In genomic region chr11:78039919-78040671, GRCh38 we compare ENCODE assay signal across 1 cellular context.
TF ChIP-seq lines count a peak whose summit lies in the region.

No MANE protein-coding gene starts in this region.

TF ChIP-seq in K562, 482 proteins besides CTCF, POLR2A, EP300 and RAD21 (continued from another document and continues in another):
- TF ChIP-seq THRB (CRISPR knock-in tag; conservative IDR thresholded peaks at IDR 0.05) (peak; percentile 93), RBFOX2 (IDR thresholded peaks at IDR 0.05; ENCODE audit: low read depth, low read length) (peak; percentile 58; the same call in 1 of the 2 replicates), ZBTB1 (CRISPR knock-in tag; IDR thresholded peaks at IDR 0.05; ENCODE audit: borderline replicate concordance, low read depth) (no peak), HNRNPL (IDR thresholded peaks at IDR 0.05; ENCODE audit: low read depth, low read length) (no peak), CREBBP (IDR thresholded peaks at IDR 0.05; ENCODE audit: low read depth, low read length) (no peak), ERF (CRISPR knock-in tag; IDR thresholded peaks at IDR 0.05) (0 out of 2 replicates have a peak, but pooled peaks have one; percentile 29), TFAP4 (CRISPR knock-in tag; IDR thresholded peaks at IDR 0.05; ENCODE audit: borderline replicate concordance) (0 out of 2 replicates have a peak, but pooled peaks have one; percentile 29), ZNF318 (IDR thresholded peaks at IDR 0.05; ENCODE audit: borderline replicate concordance in 1 of 2, low read depth in 1 of 2) (0 out of 4 replicates have a peak, but pooled peaks of 1 of the 2 experiments have one; percentile 50), ZNF583 (CRISPR knock-in tag; IDR thresholded peaks at IDR 0.05) (0 out of 2 replicates have a peak, but pooled peaks have one; percentile 71), ZBTB33 (CRISPR knock-in tag; IDR thresholded peaks at IDR 0.05) (no peak), ATF3 (IDR thresholded peaks at IDR 0.05) (peak; percentile 53), ATF3 (CRISPR knock-in tag; conservative IDR thresholded peaks at IDR 0.05) (no peak), MLLT1 (IDR thresholded peaks at IDR 0.05) (peak; percentile 83 to 85), LARP7 (IDR thresholded peaks at IDR 0.05) (peak; percentile 98), ZBTB40 (IDR thresholded peaks at IDR 0.05) (peak; percentile 69), ZBTB40 (CRISPR knock-in tag; IDR thresholded peaks at IDR 0.05) (no peak), ELF2 (CRISPR knock-in tag; IDR thresholded peaks at IDR 0.05) (no peak; the same call in 1 of the 2 replicates), KAT7 (CRISPR knock-in tag; IDR thresholded peaks at IDR 0.05; ENCODE audit: borderline replicate concordance) (no peak), ARHGAP35 (IDR thresholded peaks at IDR 0.05; ENCODE audit: partially characterized antibody) (peak; percentile 70), OTX1 (CRISPR knock-in tag; IDR thresholded peaks at IDR 0.05) (peak; percentile 87), SMARCA5 (IDR thresholded peaks at IDR 0.05) (peak; percentile 53), ZNF639 (CRISPR knock-in tag; conservative IDR thresholded peaks at IDR 0.05 in 1 of 2, IDR thresholded peaks at IDR 0.05 in 1 of 2) (peak in 1 of 2 experiments; percentile 42; a peak in 1 of 4 replicates), POLR2B (IDR thresholded peaks at IDR 0.05; ENCODE audit: low read depth, partially characterized antibody) (peak; percentile 41), TBP (optimal IDR thresholded peaks at IDR 0.05; ENCODE audit: low read depth, low read length) (no peak), ZNF780A (CRISPR knock-in tag; IDR thresholded peaks at IDR 0.05) (no peak)
